In the genomic region with DNA sequence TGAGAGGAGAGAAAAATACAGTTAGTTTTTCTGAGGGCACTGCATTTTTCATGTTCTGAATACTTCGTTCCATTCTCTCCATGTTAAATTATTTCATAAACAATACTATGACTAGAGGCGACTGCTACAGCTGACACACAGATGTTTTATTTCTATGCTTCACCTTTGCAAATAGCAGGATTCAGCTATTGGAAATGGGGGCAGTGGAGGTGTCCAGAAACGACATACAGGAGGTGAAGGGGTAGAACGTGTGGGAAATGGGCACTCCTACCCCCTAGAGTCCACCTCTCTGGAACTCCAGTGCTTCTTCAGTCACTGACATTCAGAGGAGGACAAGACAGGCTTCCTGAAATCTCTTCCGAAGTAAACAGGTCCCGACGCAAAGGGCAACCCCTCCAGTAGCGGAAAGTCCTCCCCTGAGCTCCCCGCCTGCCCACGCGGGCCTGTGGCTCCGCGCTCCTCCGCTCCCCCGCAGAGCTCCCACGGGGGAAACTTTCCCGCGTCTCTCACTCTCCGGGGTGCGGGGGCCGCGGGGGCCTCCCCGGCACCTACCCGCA, we compare ENCODE assay signal across 1 cellular context.
TF ChIP-seq lines count a peak whose summit lies in the region.

No MANE protein-coding gene starts in this region.

TF ChIP-seq in HepG2, 621 proteins besides CTCF, POLR2A, EP300 and RAD21 (continued from another document):
- TF ChIP-seq, protein P1, sequence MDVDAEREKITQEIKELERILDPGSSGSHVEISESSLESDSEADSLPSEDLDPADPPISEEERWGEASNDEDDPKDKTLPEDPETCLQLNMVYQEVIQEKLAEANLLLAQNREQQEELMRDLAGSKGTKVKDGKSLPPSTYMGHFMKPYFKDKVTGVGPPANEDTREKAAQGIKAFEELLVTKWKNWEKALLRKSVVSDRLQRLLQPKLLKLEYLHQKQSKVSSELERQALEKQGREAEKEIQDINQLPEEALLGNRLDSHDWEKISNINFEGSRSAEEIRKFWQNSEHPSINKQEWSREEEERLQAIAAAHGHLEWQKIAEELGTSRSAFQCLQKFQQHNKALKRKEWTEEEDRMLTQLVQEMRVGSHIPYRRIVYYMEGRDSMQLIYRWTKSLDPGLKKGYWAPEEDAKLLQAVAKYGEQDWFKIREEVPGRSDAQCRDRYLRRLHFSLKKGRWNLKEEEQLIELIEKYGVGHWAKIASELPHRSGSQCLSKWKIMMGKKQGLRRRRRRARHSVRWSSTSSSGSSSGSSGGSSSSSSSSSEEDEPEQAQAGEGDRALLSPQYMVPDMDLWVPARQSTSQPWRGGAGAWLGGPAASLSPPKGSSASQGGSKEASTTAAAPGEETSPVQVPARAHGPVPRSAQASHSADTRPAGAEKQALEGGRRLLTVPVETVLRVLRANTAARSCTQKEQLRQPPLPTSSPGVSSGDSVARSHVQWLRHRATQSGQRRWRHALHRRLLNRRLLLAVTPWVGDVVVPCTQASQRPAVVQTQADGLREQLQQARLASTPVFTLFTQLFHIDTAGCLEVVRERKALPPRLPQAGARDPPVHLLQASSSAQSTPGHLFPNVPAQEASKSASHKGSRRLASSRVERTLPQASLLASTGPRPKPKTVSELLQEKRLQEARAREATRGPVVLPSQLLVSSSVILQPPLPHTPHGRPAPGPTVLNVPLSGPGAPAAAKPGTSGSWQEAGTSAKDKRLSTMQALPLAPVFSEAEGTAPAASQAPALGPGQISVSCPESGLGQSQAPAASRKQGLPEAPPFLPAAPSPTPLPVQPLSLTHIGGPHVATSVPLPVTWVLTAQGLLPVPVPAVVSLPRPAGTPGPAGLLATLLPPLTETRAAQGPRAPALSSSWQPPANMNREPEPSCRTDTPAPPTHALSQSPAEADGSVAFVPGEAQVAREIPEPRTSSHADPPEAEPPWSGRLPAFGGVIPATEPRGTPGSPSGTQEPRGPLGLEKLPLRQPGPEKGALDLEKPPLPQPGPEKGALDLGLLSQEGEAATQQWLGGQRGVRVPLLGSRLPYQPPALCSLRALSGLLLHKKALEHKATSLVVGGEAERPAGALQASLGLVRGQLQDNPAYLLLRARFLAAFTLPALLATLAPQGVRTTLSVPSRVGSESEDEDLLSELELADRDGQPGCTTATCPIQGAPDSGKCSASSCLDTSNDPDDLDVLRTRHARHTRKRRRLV (CRISPR knock-in tag; IDR thresholded peaks at IDR 0.05) = no peak
- TF ChIP-seq ZSCAN9 (CRISPR knock-in tag; IDR thresholded peaks at IDR 0.05; ENCODE audit: borderline replicate concordance) = no peak
- TF ChIP-seq ZNF547 (CRISPR knock-in tag; IDR thresholded peaks at IDR 0.05) = no peak
- TF ChIP-seq NFATC3 (CRISPR knock-in tag; IDR thresholded peaks at IDR 0.05) = no peak
- no peak for TF ChIP-seq JDP2 (CRISPR knock-in tag; IDR thresholded peaks at IDR 0.05; ENCODE audit: borderline replicate concordance)
- TF ChIP-seq SMARCC2 (IDR thresholded peaks at IDR 0.05) = no peak
- TF ChIP-seq, protein P2, sequence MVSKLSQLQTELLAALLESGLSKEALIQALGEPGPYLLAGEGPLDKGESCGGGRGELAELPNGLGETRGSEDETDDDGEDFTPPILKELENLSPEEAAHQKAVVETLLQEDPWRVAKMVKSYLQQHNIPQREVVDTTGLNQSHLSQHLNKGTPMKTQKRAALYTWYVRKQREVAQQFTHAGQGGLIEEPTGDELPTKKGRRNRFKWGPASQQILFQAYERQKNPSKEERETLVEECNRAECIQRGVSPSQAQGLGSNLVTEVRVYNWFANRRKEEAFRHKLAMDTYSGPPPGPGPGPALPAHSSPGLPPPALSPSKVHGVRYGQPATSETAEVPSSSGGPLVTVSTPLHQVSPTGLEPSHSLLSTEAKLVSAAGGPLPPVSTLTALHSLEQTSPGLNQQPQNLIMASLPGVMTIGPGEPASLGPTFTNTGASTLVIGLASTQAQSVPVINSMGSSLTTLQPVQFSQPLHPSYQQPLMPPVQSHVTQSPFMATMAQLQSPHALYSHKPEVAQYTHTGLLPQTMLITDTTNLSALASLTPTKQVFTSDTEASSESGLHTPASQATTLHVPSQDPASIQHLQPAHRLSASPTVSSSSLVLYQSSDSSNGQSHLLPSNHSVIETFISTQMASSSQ (IDR thresholded peaks at IDR 0.05; ENCODE audit: low read depth) = no peak
- TF ChIP-seq, protein P2 (CRISPR knock-in tag; IDR thresholded peaks at IDR 0.05; ENCODE audit: borderline replicate concordance) = no peak
- TF ChIP-seq MTA1 (CRISPR knock-in tag; IDR thresholded peaks at IDR 0.05; ENCODE audit: borderline replicate concordance) = 0 out of 2 replicates have a peak, but pooled peaks have one; percentile 78
- no peak for TF ChIP-seq BHLHE40 (IDR thresholded peaks at IDR 0.05; ENCODE audit: low read length)
- TF ChIP-seq IRF9 (CRISPR knock-in tag; IDR thresholded peaks at IDR 0.05; ENCODE audit: borderline replicate concordance) = no peak
- TF ChIP-seq, protein P3, sequence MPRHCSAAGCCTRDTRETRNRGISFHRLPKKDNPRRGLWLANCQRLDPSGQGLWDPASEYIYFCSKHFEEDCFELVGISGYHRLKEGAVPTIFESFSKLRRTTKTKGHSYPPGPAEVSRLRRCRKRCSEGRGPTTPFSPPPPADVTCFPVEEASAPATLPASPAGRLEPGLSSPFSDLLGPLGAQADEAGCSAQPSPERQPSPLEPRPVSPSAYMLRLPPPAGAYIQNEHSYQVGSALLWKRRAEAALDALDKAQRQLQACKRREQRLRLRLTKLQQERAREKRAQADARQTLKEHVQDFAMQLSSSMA (CRISPR knock-in tag; IDR thresholded peaks at IDR 0.05) = no peak
- TF ChIP-seq ZSCAN31 (CRISPR knock-in tag; IDR thresholded peaks at IDR 0.05; ENCODE audit: low read depth) = no peak
- no peak for TF ChIP-seq NCOA2 (CRISPR knock-in tag; IDR thresholded peaks at IDR 0.05)
- TF ChIP-seq RBM39 (IDR thresholded peaks at IDR 0.05; ENCODE audit: low read depth, low read length, poor library complexity, severe bottlenecking) = no peak
- TF ChIP-seq NFE2L2 (IDR thresholded peaks at IDR 0.05; ENCODE audit: low read length) = no peak
- no peak for TF ChIP-seq SP4 (CRISPR knock-in tag; IDR thresholded peaks at IDR 0.05)
- no peak for TF ChIP-seq ELF4 (CRISPR knock-in tag; IDR thresholded peaks at IDR 0.05; ENCODE audit: borderline replicate concordance)
- TF ChIP-seq ZSCAN5A (CRISPR knock-in tag; IDR thresholded peaks at IDR 0.05; ENCODE audit: borderline replicate concordance) = no peak
- TF ChIP-seq ZNF33A (CRISPR knock-in tag; IDR thresholded peaks at IDR 0.05; ENCODE audit: borderline replicate concordance) = no peak
- no peak for TF ChIP-seq SP1 (IDR thresholded peaks at IDR 0.05)
- TF ChIP-seq SP1 (CRISPR knock-in tag; IDR thresholded peaks at IDR 0.05) = no peak
- TF ChIP-seq, protein P4, sequence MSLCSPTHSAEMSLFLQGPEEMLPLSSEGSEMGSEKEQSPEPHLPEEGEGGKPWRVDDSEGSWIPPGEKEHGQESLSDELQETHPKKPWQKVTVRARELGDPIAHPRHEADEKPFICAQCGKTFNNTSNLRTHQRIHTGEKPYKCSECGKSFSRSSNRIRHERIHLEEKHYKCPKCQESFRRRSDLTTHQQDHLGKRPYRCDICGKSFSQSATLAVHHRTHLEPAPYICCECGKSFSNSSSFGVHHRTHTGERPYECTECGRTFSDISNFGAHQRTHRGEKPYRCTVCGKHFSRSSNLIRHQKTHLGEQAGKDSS (CRISPR knock-in tag; IDR thresholded peaks at IDR 0.05; ENCODE audit: borderline replicate concordance, low read depth) = no peak
TF ChIP-seq in HepG2: peak in this region for 12.
